In the genomic region with DNA sequence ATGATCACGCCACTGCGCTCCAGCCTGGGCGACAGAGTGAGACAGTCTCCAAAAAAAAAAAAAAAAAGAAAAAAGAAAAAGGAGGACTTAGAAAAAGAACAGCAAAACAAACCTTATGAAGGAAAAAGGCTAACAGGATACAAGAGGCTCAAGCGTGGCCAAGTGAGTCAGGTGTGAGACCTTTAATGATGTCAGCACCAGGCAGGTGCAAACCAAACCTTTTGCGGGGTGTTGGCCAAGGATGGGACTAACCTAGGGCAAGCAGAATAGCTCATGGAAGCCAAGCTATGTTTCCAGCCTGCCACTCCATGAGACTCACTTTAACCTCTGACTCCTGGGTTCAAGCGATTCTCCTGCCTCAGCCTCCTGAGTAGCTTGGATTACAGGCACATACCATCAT, we compare ENCODE assay signal across 26 cellular contexts.
"Had no signal": no experiment of that assay in that cellular context is flagged by ENCODE, and none has a peak within 500 bp of the region (broad histone marks: within the 10 kb centered on the region; RNA-seq: fewer than 3 reads in every experiment).

No MANE protein-coding gene starts in this region.

- H3K9me3 ChIP-seq: ascending aorta, body of pancreas had no signal

- ATAC-seq: activated CD8-positive, alpha-beta memory T cell treated with anti-CD3 and anti-CD28 coated beads, Interleukin-2, amount 10 ng/mL, durations not matched to agents 7 days and 5 days; activated T-cell treated with anti-CD3 and anti-CD28 coated beads, Interleukin-2, amount 50 U/mL, for 4 hours; activated T-helper 17 cell treated with anti-CD3 and anti-CD28 coated beads, Interleukin-2, amount 50 U/mL, for 72 hours; body of pancreas; K562; T-helper 17 cell had no signal

- H3K4me3 ChIP-seq: ascending aorta, body of pancreas, K562 had no signal

- FAIRE-seq: colon, K562 had no signal

- DNase-seq: activated B cell treated with CpG ODN at 0.5 μM for 24 hours; activated CD4-positive, alpha-beta T cell treated with anti-CD3 and anti-CD28 coated beads for 1 hour; activated CD4-positive, alpha-beta T cell treated with anti-CD3 and anti-CD28 coated beads, Interleukin-2, amount 10 ng/mL, durations not matched to agents 24 days and 14 days; activated CD4-positive, alpha-beta T cell treated with anti-CD3 and anti-CD28 coated beads, Interleukin-2, amount 50 U/mL, for 48 hours; activated CD8-positive, alpha-beta memory T cell treated with anti-CD3 and anti-CD28 coated beads, Interleukin-2, amount 10 ng/mL, durations not matched to agents 7 days and 5 days; activated gamma-delta T cell treated with Interleukin-2 at 50 U/mL for 16 hours; activated naive CD4-positive, alpha-beta T cell treated with anti-CD3 and anti-CD28 coated beads, Interleukin-2, amount 10 ng/mL, durations not matched to agents 7 days and 5 days; activated naive CD8-positive, alpha-beta T cell treated with anti-CD3 and anti-CD28 coated beads, Interleukin-2, amount 10 ng/mL, durations not matched to agents 7 days and 5 days; activated T-cell treated with anti-CD3 and anti-CD28 coated beads, Interleukin-2, amount 50 U/mL, for 4 hours; amniotic stem cell; body of pancreas; cerebellar nuclear complex; Karpas-422; NCI-H146; NCI-H187 treated with DMSO at 0.1 percent for 48 hours; NCI-H2107; NCI-H2171 treated with DMSO at 0.1 percent for 48 hours; NCI-H446; NCI-H524; SIG-M5; T-helper 17 cell; T-helper 9 cell had no signal

- H3K27ac ChIP-seq: ascending aorta, body of pancreas had no signal

- H3K36me3 ChIP-seq: ascending aorta had no signal

- H3K27me3 ChIP-seq: ascending aorta, body of pancreas had no signal
